Comparison of ENCODE assay signal across 10 cellular contexts in the genomic region with DNA sequence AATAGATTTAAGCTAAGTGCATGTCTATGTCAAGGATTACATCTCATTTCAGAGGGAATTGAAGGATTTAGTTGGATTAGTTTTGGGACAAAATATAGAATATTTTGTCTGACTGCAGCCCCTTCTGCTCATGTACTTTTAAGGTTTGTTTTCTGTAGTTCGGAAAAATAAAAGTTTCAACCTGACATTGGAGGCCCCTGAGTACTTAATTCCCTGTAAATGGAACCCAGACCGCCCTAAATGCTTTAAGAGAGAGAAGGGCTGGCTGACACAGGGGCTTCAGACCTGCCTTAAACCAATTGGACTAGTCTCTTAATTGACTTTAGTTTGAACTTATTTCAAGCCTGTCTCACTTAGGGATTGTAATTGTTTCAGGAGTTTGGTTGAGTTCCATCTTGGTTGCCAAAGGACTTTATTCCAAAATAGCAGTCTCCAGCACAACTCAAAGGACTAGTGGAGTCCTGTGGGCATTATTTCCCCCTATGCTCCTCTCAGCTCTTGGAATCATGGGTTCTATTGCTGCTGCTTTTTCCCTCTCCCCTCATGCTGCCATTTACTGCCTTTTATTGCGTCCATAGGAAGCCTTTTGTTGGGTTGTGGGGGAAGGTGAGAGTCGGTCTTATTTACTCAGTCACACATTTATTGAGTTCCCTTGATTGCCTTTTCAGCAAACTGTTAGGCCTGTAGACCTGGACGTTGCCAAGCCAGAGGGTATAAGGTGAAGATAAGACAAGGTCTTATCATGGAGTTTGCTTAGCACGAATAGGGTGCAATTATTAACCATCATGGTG. TPM values are rescaled to one million over a fixed set of nuclear protein-coding genes. Genes with fewer than 3 reads are reported as not detected.
A peak's percentile ranks its signal among the peaks of the same experiment; 100 is the strongest.
DNase-seq lines count a peak whose midpoint lies in the region; ATAC-seq, FAIRE-seq and TF ChIP-seq lines count a peak whose summit lies in the region.
"Had no signal": no experiment of that assay in that cellular context is flagged by ENCODE, and none has a peak within 500 bp of the region (broad histone marks: within the 10 kb centered on the region; RNA-seq: fewer than 3 reads in every experiment).

No MANE protein-coding gene starts in this region.

- H3F3A ChIP-seq in GM23338 (replicated peaks; ENCODE audit: low read depth) (peaks cover 68% of the 10 kb centered on the region), PC-9 (ENCODE audit: insufficient read depth, low read depth) (peaks cover 68% of the 10 kb centered on the region)

- H3K4me1 ChIP-seq in CD8-positive, alpha-beta memory T cell (ENCODE audit: insufficient read depth, low read length): peaks cover 18% of the 10 kb centered on the region
- H3K4me1 ChIP-seq in GM23338 (ENCODE audit: insufficient read depth) (peaks cover 7% of the 10 kb centered on the region; the same call in 1 of the 2 replicates), muscle layer of duodenum (ENCODE audit: control insufficient read depth in 1 of 2, insufficient read depth in 2 of 2, low read length in 2 of 2) (peaks cover 14 to 29% of the 10 kb centered on the region in 2 donors), PC-9 (replicated peaks; ENCODE audit: insufficient read depth) (0 out of 2 replicates have a peak, but pooled peaks cover 4% of the 10 kb centered on the region)

- H3K9me3 ChIP-seq in CD8-positive, alpha-beta memory T cell (ENCODE audit: low read length): no peaks in the 10 kb centered on the region
- H3K9me3 ChIP-seq in muscle layer of duodenum (ENCODE audit: control insufficient read depth in 1 of 2, low read length in 2 of 2) (no peaks in the 10 kb centered on the region), PC-9 (ENCODE audit: insufficient read depth, low read depth) (no peaks in the 10 kb centered on the region)

- peaks cover 43% of the 10 kb centered on the region for H4K20me1 ChIP-seq in GM23338 (replicated peaks; ENCODE audit: insufficient read depth)
- H4K20me1 ChIP-seq in PC-9 (ENCODE audit: insufficient read depth): peaks cover 52% of the 10 kb centered on the region

- H3K36me3 ChIP-seq in CD8-positive, alpha-beta memory T cell (ENCODE audit: insufficient read depth, low read length): peaks cover 40% of the 10 kb centered on the region
- H3K36me3 ChIP-seq in GM23338 (ENCODE audit: insufficient read depth) (peaks cover 31% of the 10 kb centered on the region), muscle layer of duodenum (ENCODE audit: control insufficient read depth in 1 of 2, insufficient read depth in 2 of 2, low read length in 2 of 2) (peaks cover 36 to 37% of the 10 kb centered on the region in 2 donors), PC-9 (ENCODE audit: low read depth) (peaks cover 35% of the 10 kb centered on the region)

- CTCF ChIA-PET in CD8-positive, alpha-beta memory T cell (lab: Charles Lee): interaction anchor here (1.2 to 9.6 kb wide), 9 partner anchors 14 to 144 kb away, joined by 4 to 248 read pairs (median 63); partner anchors contain the start of genes BRD2, HLA-DMA, HLA-DMB and TAP2
- CTCF ChIA-PET in PC-9 (lab: Charles Lee): interaction anchor here (2.5 kb wide), 1 partner anchor 49 kb away, joined by 31 read pairs; no protein-coding TSS in a partner anchor

- H3K27ac ChIP-seq in CD8-positive, alpha-beta memory T cell (ENCODE audit: low read depth, low read length): no peak overlapping the region
- peak overlapping the region; percentile 76; the same call in 1 of the 2 replicates for H3K27ac ChIP-seq in GM23338 (ENCODE audit: low read depth)
- H3K27ac ChIP-seq in muscle layer of duodenum (ENCODE audit: low read length): peak overlapping the region; percentile 7
- H3K27ac ChIP-seq in PC-9: no peak overlapping the region; the same call in 1 of the 2 replicates
- H3K27ac ChIP-seq: WERI-Rb-1 had no signal

- no peaks in the 10 kb centered on the region for H3K9me2 ChIP-seq in GM23338 (ENCODE audit: insufficient read depth)
- H3K9me2 ChIP-seq in PC-9 (ENCODE audit: insufficient read depth): no peaks in the 10 kb centered on the region

- intact Hi-C loops in PC-9 (cut with micrococcal nuclease; ENCODE audit: unreplicated experiment): no loop called here

- POLR2A ChIA-PET in CD8-positive, alpha-beta memory T cell (lab: Charles Lee): interaction anchor here (0.6 to 3.9 kb wide), 4 partner anchors 11 to 41 kb away, joined by 4 to 62 read pairs (median 24); no protein-coding TSS in a partner anchor
- POLR2A ChIA-PET in PC-9 (lab: Charles Lee; ENCODE audit: unreplicated experiment): interaction anchor here (0.6 to 1.8 kb wide), 4 partner anchors 11 to 134 kb away, joined by 3 to 20 read pairs (median 6); partner anchors contain the start of gene HLA-DMA

- no peak for DNase-seq in CD8-positive, alpha-beta memory T cell
- DNase-seq in GM23338 (ENCODE audit: low spot score) (no peak), SIG-M5 treated with dmso at 0.1 percent for 504 hours (lab: John Stamatoyannopoulos, UW; ENCODE audit: unreplicated experiment) (no peak), PC-9 (no peak)
- no peak for DNase-seq in stimulated activated CD8-positive, alpha-beta memory T cell treated with anti-CD3 and anti-CD28 coated beads, Interleukin-4, amount 100 ng/mL, for 48 hours
- DNase-seq: NCI-H2227 treated with DMSO at 0.1 percent for 48 hours, WERI-Rb-1 had no signal

- peaks cover 3 to 44% (median 7%) of the 10 kb centered on the region in 3 donors for H3K36me3 Mint-ChIP-seq in CD8-positive, alpha-beta memory T cell
- peaks cover 44% of the 10 kb centered on the region for H3K36me3 Mint-ChIP-seq in GM23338 (ENCODE audit: low read depth)

- peaks cover 20 to 52% (median 37%) of the 10 kb centered on the region in 3 donors for H3K4me1 Mint-ChIP-seq in CD8-positive, alpha-beta memory T cell
- peaks cover 37% of the 10 kb centered on the region for H3K4me1 Mint-ChIP-seq in GM23338

- no peak overlapping the region for H2AFZ ChIP-seq in GM23338
- H2AFZ ChIP-seq in PC-9: no peak overlapping the region

- TF ChIP-seq CTCF in GM23338 (conservative IDR thresholded peaks at IDR 0.05; ENCODE audit: low read depth in 2 of 2) (no peak), PC-9 (conservative IDR thresholded peaks at IDR 0.05) (no peak)

- H3K79me2 ChIP-seq in GM23338 (replicated peaks; ENCODE audit: insufficient read depth) (peaks cover 14% of the 10 kb centered on the region), PC-9 (ENCODE audit: low read depth) (peaks cover 17% of the 10 kb centered on the region)

- H3K4me2 ChIP-seq in GM23338: no peak overlapping the region
- H3K4me2 ChIP-seq in PC-9: no peak overlapping the region

- H3K27me3 ChIP-seq in CD8-positive, alpha-beta memory T cell (ENCODE audit: insufficient read depth, low read length, poor library complexity, severe bottlenecking): no peaks in the 10 kb centered on the region
- no peaks in the 10 kb centered on the region for H3K27me3 ChIP-seq in GM23338 (ENCODE audit: insufficient read depth)
- H3K27me3 ChIP-seq in muscle layer of duodenum (ENCODE audit: low read depth, low read length): no peaks in the 10 kb centered on the region
- 0 out of 2 replicates have a peak, but pooled peaks cover 15% of the 10 kb centered on the region for H3K27me3 ChIP-seq in PC-9 (ENCODE audit: insufficient read depth, low read depth)

- no peaks in the 10 kb centered on the region for H3K27me3 Mint-ChIP-seq in CD8-positive, alpha-beta memory T cell
- peaks cover 28% of the 10 kb centered on the region for H3K27me3 Mint-ChIP-seq in GM23338 (ENCODE audit: insufficient read depth, low read depth, poor library complexity)

- FAIRE-seq in TTC549 (lab: Jason Lieb, UNC): peak; percentile 26

- no peak overlapping the region for H3K4me3 Mint-ChIP-seq in CD8-positive, alpha-beta memory T cell
- no peak overlapping the region; the same call in 2 of the 3 replicates for H3K4me3 Mint-ChIP-seq in GM23338

- ATAC-seq in GM23338 (peak; percentile 6; the same call in 2 of the 3 replicates), HG03342 (IDR thresholded peaks at IDR 0.05; ENCODE audit: unreplicated experiment) (no peak)

- H3K27ac Mint-ChIP-seq in CD8-positive, alpha-beta memory T cell: peak overlapping the region; percentile 4 to 74 (median 55)
- H3K27ac Mint-ChIP-seq in GM23338: peak overlapping the region; percentile 24; the same call in 1 of the 2 replicates

- no peaks in the 10 kb centered on the region for H3K9me3 Mint-ChIP-seq in CD8-positive, alpha-beta memory T cell
- no peaks in the 10 kb centered on the region; the same call in 2 of the 3 replicates for H3K9me3 Mint-ChIP-seq in GM23338

- no TSS peak for BruUV-seq in PC-9 (replicated peaks; lab: Mats Ljungman, UMichigan)

- no peak overlapping the region for H3K4me3 ChIP-seq in CD8-positive, alpha-beta memory T cell (ENCODE audit: low read length)
- H3K4me3 ChIP-seq in GM23338 (no peak overlapping the region), muscle layer of duodenum (ENCODE audit: low read depth in 1 of 2, low read length in 2 of 2) (no peak overlapping the region), PC-9 (no peak overlapping the region)

TF ChIP-seq in GM23338, 12 proteins besides CTCF, POLR2A, EP300 and RAD21:
- TF ChIP-seq CREB1 (CRISPR knock-in tag; IDR thresholded peaks at IDR 0.05; ENCODE audit: low read depth): no peak
- TF ChIP-seq POLR2AphosphoS5 (IDR thresholded peaks at IDR 0.05; ENCODE audit: low read depth): 0 out of 2 replicates have a peak, but pooled peaks have one; percentile 14

RNA-seq across cellular contexts. Expression of gene BRD2, which starts 14.5 kb away (rescaled TPM):
- 100 to 1,000 TPM; 373 to 387 TPM for total RNA-seq in CD8-positive, alpha-beta memory T cell
- polyA plus RNA-seq in CD8-positive, alpha-beta memory T cell: 89.9 TPM
- total RNA-seq in GM23338 (2014; rRNA removed; shearing (Covaris generic)): 169 and 182 TPM in 2 replicates
- 81.9 and 84.9 TPM in 2 replicates for polyA plus RNA-seq in GM23338 (2016; fragmentation: Nextera tagmentation; extraction: Ambion mirVana)
- total RNA-seq in PC-9 (2021): 130 and 157 TPM in 2 replicates

RNA-seq across cellular contexts. Expression of gene HLA-DOA, which starts 26.5 kb away (rescaled TPM):
- total RNA-seq in CD8-positive, alpha-beta memory T cell: 1 to 10 TPM; 6.7 to 6.9 TPM
- polyA plus RNA-seq in CD8-positive, alpha-beta memory T cell: 12.0 TPM
- 30.5 and 34.2 TPM in 2 replicates for total RNA-seq in GM23338 (2014; rRNA removed; shearing (Covaris generic))
- 4.8 TPM in 2 replicates for polyA plus RNA-seq in GM23338 (2016; fragmentation: Nextera tagmentation; extraction: Ambion mirVana)
- not detected in 2 replicates for total RNA-seq in PC-9 (2021)

RNA-seq across cellular contexts. Expression of gene HLA-DMA, which starts 30.0 kb away (rescaled TPM):
- total RNA-seq in CD8-positive, alpha-beta memory T cell: 10 to 100 TPM; 14.0 to 16.5 TPM
- polyA plus RNA-seq in CD8-positive, alpha-beta memory T cell: 35.0 TPM
- total RNA-seq in GM23338 (2014; rRNA removed; shearing (Covaris generic)): 3.5 and 5.2 TPM in 2 replicates
- 6.2 and 8.1 TPM in 2 replicates for polyA plus RNA-seq in GM23338 (2016; fragmentation: Nextera tagmentation; extraction: Ambion mirVana)
- 18.3 and 22.1 TPM in 2 replicates for total RNA-seq in PC-9 (2021)

RNA-seq across cellular contexts. Expression of gene HLA-DMB, which starts 42.1 kb away (rescaled TPM):
- 1 to 10 TPM; 4.3 to 5.3 TPM for total RNA-seq in CD8-positive, alpha-beta memory T cell
- 25.6 TPM for polyA plus RNA-seq in CD8-positive, alpha-beta memory T cell
- 1.3 and 1.6 TPM in 2 replicates for total RNA-seq in GM23338 (2014; rRNA removed; shearing (Covaris generic))
- 0.70 and 1.4 TPM in 2 replicates for polyA plus RNA-seq in GM23338 (2016; fragmentation: Nextera tagmentation; extraction: Ambion mirVana)
- 0.73 and 1.1 TPM in 2 replicates for total RNA-seq in PC-9 (2021)

Comparison
In these comparisons a context has a peak if more than half of its experiments do, and no peak if none do; other contexts are left out.
1. H3K27ac ChIP-seq: peak in GM23338 (single experiment) and muscle layer of duodenum (single experiment); none in CD8-positive, alpha-beta memory T cell (single experiment) and PC-9 (single experiment).